14 cellular contexts compared by ENCODE assay signal in genomic region chr3:106256249-106256957, GRCh38.
DNase-seq lines count a peak whose midpoint lies in the region; ATAC-seq, FAIRE-seq and TF ChIP-seq lines count a peak whose summit lies in the region.
"Had no signal": no experiment of that assay in that cellular context is flagged by ENCODE, and none has a peak within 500 bp of the region (broad histone marks: within the 10 kb centered on the region; RNA-seq: fewer than 3 reads in every experiment).

No MANE protein-coding gene starts in this region.

- no peak overlapping the region for H3K27ac Mint-ChIP-seq in stimulated activated effector memory CD8-positive, alpha-beta T cell treated with anti-CD3 and anti-CD28 coated beads, Interleukin-12 subunit alpha, Interleukin-12 subunit beta, amount 100 ng/mL, for 72 hours
- H3K27ac Mint-ChIP-seq in activated CD4-positive, alpha-beta memory T cell treated with anti-CD3 and anti-CD28 coated beads for 36 hours, result no peak overlapping the region

- intact Hi-C loops in kidney (cut with DNase I) (no loop called here), cardiac septum (cut with DNase I) (no loop called here)
- intact Hi-C loops in activated CD4-positive, alpha-beta memory T cell treated with anti-CD3 and anti-CD28 coated beads for 36 hours (cut with micrococcal nuclease), result no loop called here

- peaks cover 4% of the 10 kb centered on the region for H3K9me3 Mint-ChIP-seq in stimulated activated effector memory CD8-positive, alpha-beta T cell treated with anti-CD3 and anti-CD28 coated beads, Interleukin-12 subunit alpha, Interleukin-12 subunit beta, amount 100 ng/mL, for 72 hours
- peaks cover 6% of the 10 kb centered on the region for H3K9me3 Mint-ChIP-seq in activated CD4-positive, alpha-beta memory T cell treated with anti-CD3 and anti-CD28 coated beads for 36 hours

- peaks cover 36% of the 10 kb centered on the region for H3K4me1 ChIP-seq in Karpas-422 (ENCODE audit: low read length)
- no peaks in the 10 kb centered on the region for H3K4me1 ChIP-seq in kidney (ENCODE audit: control insufficient read depth in 1 of 2, insufficient read depth in 1 of 2, low read depth in 1 of 2, low read length in 2 of 2)
- H3K4me1 ChIP-seq: gastrocnemius medialis, Peyer's patch had no signal

- no peaks in the 10 kb centered on the region for H3K9me2 ChIP-seq in Karpas-422 (replicated peaks; ENCODE audit: insufficient read depth, low read length)

- CTCF ChIA-PET in activated CD4-positive, alpha-beta memory T cell treated with anti-CD3 and anti-CD28 coated beads for 36 hours (lab: Charles Lee), result no interaction called here

- H3K36me3 ChIP-seq in Karpas-422 (ENCODE audit: insufficient read depth, low read length) (peaks cover 22% of the 10 kb centered on the region; the same call in 1 of the 2 replicates), kidney (ENCODE audit: control insufficient read depth in 1 of 2, insufficient read depth in 2 of 2, low read length in 2 of 2) (no peaks in the 10 kb centered on the region)
- H3K36me3 ChIP-seq: gastrocnemius medialis, Peyer's patch had no signal

- no peak overlapping the region for H3K4me3 Mint-ChIP-seq in stimulated activated effector memory CD8-positive, alpha-beta T cell treated with anti-CD3 and anti-CD28 coated beads, Interleukin-12 subunit alpha, Interleukin-12 subunit beta, amount 100 ng/mL, for 72 hours
- H3K4me3 Mint-ChIP-seq in activated CD4-positive, alpha-beta memory T cell treated with anti-CD3 and anti-CD28 coated beads for 36 hours, result no peak overlapping the region

- H3K27me3 Mint-ChIP-seq in activated CD4-positive, alpha-beta memory T cell treated with anti-CD3 and anti-CD28 coated beads for 36 hours, result no peaks in the 10 kb centered on the region

- DNase-seq in GM12864 (ENCODE audit: low read depth), result no peak
- DNase-seq in Karpas-422, result peak; percentile 65
- no peak for DNase-seq in stimulated activated effector memory CD8-positive, alpha-beta T cell treated with anti-CD3 and anti-CD28 coated beads, Interleukin-12 subunit alpha, Interleukin-12 subunit beta, amount 100 ng/mL, for 72 hours (ENCODE audit: low spot score in 2 of 2)
- no peak for DNase-seq in kidney
- DNase-seq in cardiac septum (ENCODE audit: low spot score), result no peak
- no peak for DNase-seq in activated CD4-positive, alpha-beta memory T cell treated with anti-CD3 and anti-CD28 coated beads for 36 hours
- DNase-seq: activated gamma-delta T cell treated with Interleukin-2 at 50 U/mL for 16 hours, gastrocnemius medialis, NCI-H1694 treated with DMSO at 0.1 percent for 48 hours had no signal

- H3K9ac ChIP-seq in Karpas-422 (ENCODE audit: low read length) (peak overlapping the region; percentile 91), kidney (ENCODE audit: low read length in 2 of 2) (no peak overlapping the region)

- peak overlapping the region; percentile 90 for H3K4me2 ChIP-seq in Karpas-422 (ENCODE audit: low read depth, low read length, poor library complexity, severe bottlenecking)

- no peaks in the 10 kb centered on the region for H4K20me1 ChIP-seq in Karpas-422 (ENCODE audit: insufficient read depth, low read depth, low read length)

- FAIRE-seq in kidney (lab: Jason Lieb, UNC), result no peak
- FAIRE-seq: colon had no signal

- H3K4me1 Mint-ChIP-seq in stimulated activated effector memory CD8-positive, alpha-beta T cell treated with anti-CD3 and anti-CD28 coated beads, Interleukin-12 subunit alpha, Interleukin-12 subunit beta, amount 100 ng/mL, for 72 hours, result peaks cover 4% of the 10 kb centered on the region
- no peaks in the 10 kb centered on the region for H3K4me1 Mint-ChIP-seq in activated CD4-positive, alpha-beta memory T cell treated with anti-CD3 and anti-CD28 coated beads for 36 hours (ENCODE audit: low read depth)

- peak overlapping the region; percentile 77 for H3K4me3 ChIP-seq in GM12864 (ENCODE audit: low read depth, low read length)
- H3K4me3 ChIP-seq in Karpas-422 (ENCODE audit: low read length), result peak overlapping the region; percentile 85
- no peak overlapping the region for H3K4me3 ChIP-seq in kidney (ENCODE audit: low read length in 2 of 2)
- H3K4me3 ChIP-seq: gastrocnemius medialis, lung had no signal

- ATAC-seq in GM19438 (IDR thresholded peaks at IDR 0.05; ENCODE audit: low read depth, unreplicated experiment) (peak; percentile 25), HG02852 (IDR thresholded peaks at IDR 0.05; ENCODE audit: unreplicated experiment) (peak; percentile 31)
- ATAC-seq in stimulated activated effector memory CD8-positive, alpha-beta T cell treated with anti-CD3 and anti-CD28 coated beads, Interleukin-12 subunit alpha, Interleukin-12 subunit beta, amount 100 ng/mL, for 72 hours, result no peak
- ATAC-seq: gastrocnemius medialis had no signal

- no peaks in the 10 kb centered on the region for H3K36me3 Mint-ChIP-seq in stimulated activated effector memory CD8-positive, alpha-beta T cell treated with anti-CD3 and anti-CD28 coated beads, Interleukin-12 subunit alpha, Interleukin-12 subunit beta, amount 100 ng/mL, for 72 hours
- peaks cover 7% of the 10 kb centered on the region for H3K36me3 Mint-ChIP-seq in activated CD4-positive, alpha-beta memory T cell treated with anti-CD3 and anti-CD28 coated beads for 36 hours

- no peak overlapping the region for H2AFZ ChIP-seq in Karpas-422 (ENCODE audit: low read length)

- POLR2A ChIA-PET in activated CD4-positive, alpha-beta memory T cell treated with anti-CD3 and anti-CD28 coated beads for 36 hours (lab: Charles Lee), result no interaction called here

- H3K27me3 ChIP-seq in Karpas-422 (ENCODE audit: low read length), result no peaks in the 10 kb centered on the region
- H3K27me3 ChIP-seq: gastrocnemius medialis, Peyer's patch had no signal

- H3K9me3 ChIP-seq in Karpas-422 (ENCODE audit: low read length), result no peaks in the 10 kb centered on the region; the same call in 1 of the 2 replicates
- H3K9me3 ChIP-seq in kidney (ENCODE audit: control insufficient read depth in 1 of 2, low read length in 2 of 2), result peaks cover 0 to under 1% of the 10 kb centered on the region in 2 donors
- H3K9me3 ChIP-seq: gastrocnemius medialis, Peyer's patch had no signal

- H3K79me2 ChIP-seq in Karpas-422 (ENCODE audit: low read length), result peaks cover 37% of the 10 kb centered on the region

- TF ChIP-seq CTCF in GM12864 (IDR thresholded peaks at IDR 0.05; ENCODE audit: low read depth, low read length, missing control alignments) (no peak), kidney (IDR thresholded peaks at IDR 0.05; ENCODE audit: borderline replicate concordance, extremely low read depth, insufficient read depth) (no peak)

- H3K27ac ChIP-seq in Karpas-422 (ENCODE audit: low read length) (peak overlapping the region; percentile 91), kidney (ENCODE audit: low read depth in 2 of 2, low read length in 2 of 2) (no peak overlapping the region)
- H3K27ac ChIP-seq: gastrocnemius medialis had no signal

Comparison
In these comparisons a context has a peak if more than half of its experiments do, and no peak if none do; other contexts are left out.
1. H3K4me3 ChIP-seq: peak in GM12864 (single experiment) and Karpas-422 (single experiment); none in kidney (0 of 2).